In the genomic region with DNA sequence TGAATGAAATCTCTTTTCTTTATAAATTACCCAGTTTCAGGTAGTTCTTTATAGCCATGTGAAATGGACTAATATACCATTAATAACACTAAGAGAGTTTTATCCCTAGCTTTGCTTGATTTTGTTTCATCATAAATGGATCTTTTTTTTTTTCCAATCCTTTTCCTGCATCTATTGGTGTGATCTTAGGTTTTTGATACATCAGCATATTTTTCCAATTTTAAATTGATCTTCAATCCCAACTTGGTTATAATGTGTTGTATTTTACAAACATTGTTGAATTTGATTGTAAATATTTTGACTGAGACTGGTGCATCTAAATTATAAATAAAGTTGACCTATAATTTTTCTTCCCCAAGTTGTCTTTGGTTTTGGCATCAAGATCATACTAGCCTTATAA, we compare ENCODE assay signal across 3 cellular contexts.
TF ChIP-seq lines count a peak whose summit lies in the region.

No MANE protein-coding gene starts in this region.

TF ChIP-seq in A549, 52 proteins besides CTCF, POLR2A, EP300 and RAD21:
- TF ChIP-seq CBX8 (IDR thresholded peaks at IDR 0.05) (no peak), MAFK (IDR thresholded peaks at IDR 0.05; ENCODE audit: partially characterized antibody) (peak; percentile 85)

TF ChIP-seq in IMR-90, 13 proteins besides CTCF, POLR2A, EP300 and RAD21:
- TF ChIP-seq MAFK (IDR thresholded peaks at IDR 0.05; ENCODE audit: low read depth, low read length) (peak; percentile 87), FOS (IDR thresholded peaks at IDR 0.05; ENCODE audit: low read depth, low read length) (no peak)

TF ChIP-seq in H1, 55 proteins besides CTCF, POLR2A, EP300 and RAD21:
- TF ChIP-seq MAFK (IDR thresholded peaks at IDR 0.05; ENCODE audit: low read depth, low read length) (peak; percentile 36; the same call in 1 of the 2 replicates), SIN3A (conservative IDR thresholded peaks at IDR 0.05 in 1 of 2, IDR thresholded peaks at IDR 0.05 in 1 of 2; ENCODE audit: low read depth in 1 of 2, low read length in 2 of 2) (no peak)
